ENCODE assay signal across 16 cellular contexts in the genomic region with DNA sequence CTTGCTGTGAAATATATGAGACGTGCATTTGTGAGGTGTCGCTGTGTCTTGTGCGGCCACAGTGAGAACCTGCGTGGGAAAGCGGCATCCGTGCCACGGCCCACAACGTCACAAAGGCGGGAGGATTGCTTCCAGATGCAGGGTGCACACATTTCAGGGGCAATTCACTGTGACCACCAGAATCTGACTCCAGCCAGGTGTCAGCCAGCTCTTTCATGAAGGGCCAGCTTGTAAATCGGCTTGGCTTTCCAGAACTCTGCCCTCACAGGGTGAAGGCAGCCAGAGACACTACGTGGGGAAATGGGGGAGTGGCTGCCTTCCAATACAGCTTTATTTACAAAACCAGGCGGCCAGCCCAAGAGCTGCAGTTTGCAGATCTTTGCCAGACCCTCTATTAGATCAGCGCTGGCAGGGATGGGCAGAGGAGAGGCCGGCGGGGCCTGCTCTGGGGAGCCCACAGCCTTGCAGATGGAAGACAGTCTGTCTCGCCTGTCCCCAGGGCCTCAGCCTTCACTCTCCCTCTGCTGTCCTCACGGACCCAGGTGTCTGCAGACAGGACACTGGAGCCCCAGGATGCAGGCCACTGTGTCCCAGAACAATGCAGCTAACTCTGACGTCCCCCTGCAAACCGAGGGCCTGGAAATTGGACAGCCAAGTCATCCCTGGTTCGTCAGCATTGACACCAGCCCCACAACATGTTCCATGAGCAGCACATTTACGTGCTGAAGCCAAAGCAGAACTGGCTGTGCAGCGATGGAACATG. TPM values are rescaled to one million over a fixed set of nuclear protein-coding genes. Genes with fewer than 3 reads are reported as not detected.
DNase-seq lines count a peak whose midpoint lies in the region; ATAC-seq and TF ChIP-seq lines count a peak whose summit lies in the region.
"Had no signal": no experiment of that assay in that cellular context is flagged by ENCODE, and none has a peak within 500 bp of the region (broad histone marks: within the 10 kb centered on the region; RNA-seq: fewer than 3 reads in every experiment).

No MANE protein-coding gene starts in this region.

- POLR2A ChIA-PET in activated CD8-positive, alpha-beta T cell treated with anti-CD3 and anti-CD28 coated beads for 36 hours (lab: Charles Lee): no interaction called here

- H3K9me3 Mint-ChIP-seq in brain: peaks cover 0 to 2% (median 0%) of the 10 kb centered on the region in 5 experiments
- H3K9me3 Mint-ChIP-seq in activated CD8-positive, alpha-beta T cell treated with anti-CD3 and anti-CD28 coated beads for 36 hours: no peaks in the 10 kb centered on the region
- H3K9me3 Mint-ChIP-seq: memory B cell had no signal

- intact Hi-C loops in left colon (cut with DNase I, micrococcal nuclease): no loop called here
- intact Hi-C loops in posterior cingulate gyrus (cut with DNase I): no loop called here
- intact Hi-C loops in activated CD8-positive, alpha-beta T cell treated with anti-CD3 and anti-CD28 coated beads for 36 hours (cut with micrococcal nuclease): no loop called here

- no peak for ATAC-seq in left colon
- ATAC-seq in activated CD8-positive, alpha-beta T cell treated with anti-CD3 and anti-CD28 coated beads for 36 hours: no peak
- ATAC-seq: A549 had no signal

- DNase-seq in Ammon's horn (ENCODE audit: low spot score): peak; percentile 55
- peak; percentile 24 to 62 for DNase-seq in left colon
- peak in 7 of 10 donors; percentile 20 to 89 (median 47) for DNase-seq in posterior cingulate gyrus
- DNase-seq in AG20443 (ENCODE audit: low spot score): no peak
- no peak for DNase-seq in NCI-H345 (lab: John Stamatoyannopoulos, UW)
- DNase-seq in NCI-H1417 (lab: John Stamatoyannopoulos, UW): no peak
- DNase-seq in activated CD8-positive, alpha-beta T cell treated with anti-CD3 and anti-CD28 coated beads for 36 hours: no peak
- DNase-seq: activated T-cell treated with anti-CD3 and anti-CD28 coated beads, Interleukin-2, amount 50 U/mL, for 1 hour; HCEC 1CT; NCI-H187; NCI-H69; stimulated activated naive CD4-positive, alpha-beta T cell had no signal

- no peaks in the 10 kb centered on the region for H3K36me3 Mint-ChIP-seq in brain
- no peaks in the 10 kb centered on the region for H3K36me3 Mint-ChIP-seq in activated CD8-positive, alpha-beta T cell treated with anti-CD3 and anti-CD28 coated beads for 36 hours (ENCODE audit: low read depth)
- H3K36me3 Mint-ChIP-seq: memory B cell had no signal

- H3K27me3 Mint-ChIP-seq in brain: peaks cover 4% of the 10 kb centered on the region
- no peaks in the 10 kb centered on the region for H3K27me3 Mint-ChIP-seq in activated CD8-positive, alpha-beta T cell treated with anti-CD3 and anti-CD28 coated beads for 36 hours

- no peak for TF ChIP-seq CTCF in brain (conservative IDR thresholded peaks at IDR 0.05)
- no peak for TF ChIP-seq CTCF in activated CD8-positive, alpha-beta T cell treated with anti-CD3 and anti-CD28 coated beads for 36 hours (IDR thresholded peaks at IDR 0.05)

- CTCF ChIA-PET in activated CD8-positive, alpha-beta T cell treated with anti-CD3 and anti-CD28 coated beads for 36 hours (lab: Charles Lee): no interaction called here

- H3K27ac Mint-ChIP-seq in brain: peak overlapping the region; percentile 49 to 90 (median 76)
- H3K27ac Mint-ChIP-seq in activated CD8-positive, alpha-beta T cell treated with anti-CD3 and anti-CD28 coated beads for 36 hours: no peak overlapping the region
- H3K27ac Mint-ChIP-seq: memory B cell had no signal

- no peak overlapping the region for H3K4me3 Mint-ChIP-seq in brain
- no peak overlapping the region for H3K4me3 Mint-ChIP-seq in activated CD8-positive, alpha-beta T cell treated with anti-CD3 and anti-CD28 coated beads for 36 hours
- H3K4me3 Mint-ChIP-seq: memory B cell had no signal

- peaks cover 67% of the 10 kb centered on the region for H3K4me1 Mint-ChIP-seq in brain
- no peaks in the 10 kb centered on the region for H3K4me1 Mint-ChIP-seq in activated CD8-positive, alpha-beta T cell treated with anti-CD3 and anti-CD28 coated beads for 36 hours (ENCODE audit: low read depth)

RNA-seq across cellular contexts. Expression of gene ADGRD1, which starts 53.5 kb away (rescaled TPM):
- 2.9 TPM for polyA plus RNA-seq in brain (ENCODE audit: insufficient read depth, low read depth, low replicate concordance)
- total RNA-seq in left colon: 1 to 10 TPM; 4.0 to 5.8 TPM
- total RNA-seq in activated CD8-positive, alpha-beta T cell treated with anti-CD3 and anti-CD28 coated beads for 36 hours: under 1 TPM; 0.27 to 0.65 TPM
- total RNA-seq: RPMI7951 had no signal

Comparison
In these comparisons a context has a peak if more than half of its experiments do, and no peak if none do; other contexts are left out.
1. DNase-seq: peak in Ammon's horn (single experiment), left colon (2 of 2) and posterior cingulate gyrus (7 of 10); none in AG20443 (single experiment), NCI-H345 (single experiment), NCI-H1417 (0 of 3) and activated CD8-positive, alpha-beta T cell treated with anti-CD3 and anti-CD28 coated beads for 36 hours (single experiment).